ENCODE assay signal across 1 cellular context in the genomic region with DNA sequence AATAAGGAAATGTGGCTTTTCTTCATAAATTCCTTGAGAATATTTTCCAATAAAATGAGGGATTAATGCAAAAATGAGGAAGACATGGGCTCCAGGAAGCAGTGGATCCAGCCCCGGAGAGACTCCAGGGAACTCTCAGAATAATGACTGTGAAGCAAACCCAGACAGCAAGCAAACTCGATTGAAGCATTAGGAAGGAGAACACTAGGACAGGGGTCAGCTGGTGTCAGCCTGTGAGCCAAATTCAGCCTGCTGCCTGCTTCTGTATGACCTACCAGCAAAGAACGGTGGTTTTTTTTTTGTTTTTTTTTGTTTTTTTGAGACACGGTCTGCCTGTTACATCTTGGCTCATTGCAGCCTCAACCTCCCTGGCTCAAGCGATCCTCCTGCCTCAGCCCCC.
TF ChIP-seq lines count a peak whose summit lies in the region.

No MANE protein-coding gene starts in this region.

TF ChIP-seq in GM23338, 12 proteins besides CTCF, POLR2A, EP300 and RAD21 (continued from another document):
- TF ChIP-seq, protein P1, sequence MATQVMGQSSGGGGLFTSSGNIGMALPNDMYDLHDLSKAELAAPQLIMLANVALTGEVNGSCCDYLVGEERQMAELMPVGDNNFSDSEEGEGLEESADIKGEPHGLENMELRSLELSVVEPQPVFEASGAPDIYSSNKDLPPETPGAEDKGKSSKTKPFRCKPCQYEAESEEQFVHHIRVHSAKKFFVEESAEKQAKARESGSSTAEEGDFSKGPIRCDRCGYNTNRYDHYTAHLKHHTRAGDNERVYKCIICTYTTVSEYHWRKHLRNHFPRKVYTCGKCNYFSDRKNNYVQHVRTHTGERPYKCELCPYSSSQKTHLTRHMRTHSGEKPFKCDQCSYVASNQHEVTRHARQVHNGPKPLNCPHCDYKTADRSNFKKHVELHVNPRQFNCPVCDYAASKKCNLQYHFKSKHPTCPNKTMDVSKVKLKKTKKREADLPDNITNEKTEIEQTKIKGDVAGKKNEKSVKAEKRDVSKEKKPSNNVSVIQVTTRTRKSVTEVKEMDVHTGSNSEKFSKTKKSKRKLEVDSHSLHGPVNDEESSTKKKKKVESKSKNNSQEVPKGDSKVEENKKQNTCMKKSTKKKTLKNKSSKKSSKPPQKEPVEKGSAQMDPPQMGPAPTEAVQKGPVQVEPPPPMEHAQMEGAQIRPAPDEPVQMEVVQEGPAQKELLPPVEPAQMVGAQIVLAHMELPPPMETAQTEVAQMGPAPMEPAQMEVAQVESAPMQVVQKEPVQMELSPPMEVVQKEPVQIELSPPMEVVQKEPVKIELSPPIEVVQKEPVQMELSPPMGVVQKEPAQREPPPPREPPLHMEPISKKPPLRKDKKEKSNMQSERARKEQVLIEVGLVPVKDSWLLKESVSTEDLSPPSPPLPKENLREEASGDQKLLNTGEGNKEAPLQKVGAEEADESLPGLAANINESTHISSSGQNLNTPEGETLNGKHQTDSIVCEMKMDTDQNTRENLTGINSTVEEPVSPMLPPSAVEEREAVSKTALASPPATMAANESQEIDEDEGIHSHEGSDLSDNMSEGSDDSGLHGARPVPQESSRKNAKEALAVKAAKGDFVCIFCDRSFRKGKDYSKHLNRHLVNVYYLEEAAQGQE (IDR thresholded peaks at IDR 0.05; ENCODE audit: unreplicated experiment) = no peak
- TF ChIP-seq, protein P2, sequence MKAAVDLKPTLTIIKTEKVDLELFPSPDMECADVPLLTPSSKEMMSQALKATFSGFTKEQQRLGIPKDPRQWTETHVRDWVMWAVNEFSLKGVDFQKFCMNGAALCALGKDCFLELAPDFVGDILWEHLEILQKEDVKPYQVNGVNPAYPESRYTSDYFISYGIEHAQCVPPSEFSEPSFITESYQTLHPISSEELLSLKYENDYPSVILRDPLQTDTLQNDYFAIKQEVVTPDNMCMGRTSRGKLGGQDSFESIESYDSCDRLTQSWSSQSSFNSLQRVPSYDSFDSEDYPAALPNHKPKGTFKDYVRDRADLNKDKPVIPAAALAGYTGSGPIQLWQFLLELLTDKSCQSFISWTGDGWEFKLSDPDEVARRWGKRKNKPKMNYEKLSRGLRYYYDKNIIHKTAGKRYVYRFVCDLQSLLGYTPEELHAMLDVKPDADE (IDR thresholded peaks at IDR 0.05) = no peak
- TF ChIP-seq NANOG (IDR thresholded peaks at IDR 0.05; ENCODE audit: borderline replicate concordance) (no peak), EZH2phosphoT487 (IDR thresholded peaks at IDR 0.05; ENCODE audit: unreplicated experiment) (no peak), EZH2 (IDR thresholded peaks at IDR 0.05; ENCODE audit: low read depth, unreplicated experiment) (no peak), CREB1 (CRISPR knock-in tag; IDR thresholded peaks at IDR 0.05; ENCODE audit: low read depth) (no peak), JUNB (IDR thresholded peaks at IDR 0.05; ENCODE audit: unreplicated experiment) (no peak), STAT1 (IDR thresholded peaks at IDR 0.05; ENCODE audit: unreplicated experiment) (no peak), POLR2AphosphoS5 (IDR thresholded peaks at IDR 0.05; ENCODE audit: low read depth) (no peak)
- TF ChIP-seq, protein P3, sequence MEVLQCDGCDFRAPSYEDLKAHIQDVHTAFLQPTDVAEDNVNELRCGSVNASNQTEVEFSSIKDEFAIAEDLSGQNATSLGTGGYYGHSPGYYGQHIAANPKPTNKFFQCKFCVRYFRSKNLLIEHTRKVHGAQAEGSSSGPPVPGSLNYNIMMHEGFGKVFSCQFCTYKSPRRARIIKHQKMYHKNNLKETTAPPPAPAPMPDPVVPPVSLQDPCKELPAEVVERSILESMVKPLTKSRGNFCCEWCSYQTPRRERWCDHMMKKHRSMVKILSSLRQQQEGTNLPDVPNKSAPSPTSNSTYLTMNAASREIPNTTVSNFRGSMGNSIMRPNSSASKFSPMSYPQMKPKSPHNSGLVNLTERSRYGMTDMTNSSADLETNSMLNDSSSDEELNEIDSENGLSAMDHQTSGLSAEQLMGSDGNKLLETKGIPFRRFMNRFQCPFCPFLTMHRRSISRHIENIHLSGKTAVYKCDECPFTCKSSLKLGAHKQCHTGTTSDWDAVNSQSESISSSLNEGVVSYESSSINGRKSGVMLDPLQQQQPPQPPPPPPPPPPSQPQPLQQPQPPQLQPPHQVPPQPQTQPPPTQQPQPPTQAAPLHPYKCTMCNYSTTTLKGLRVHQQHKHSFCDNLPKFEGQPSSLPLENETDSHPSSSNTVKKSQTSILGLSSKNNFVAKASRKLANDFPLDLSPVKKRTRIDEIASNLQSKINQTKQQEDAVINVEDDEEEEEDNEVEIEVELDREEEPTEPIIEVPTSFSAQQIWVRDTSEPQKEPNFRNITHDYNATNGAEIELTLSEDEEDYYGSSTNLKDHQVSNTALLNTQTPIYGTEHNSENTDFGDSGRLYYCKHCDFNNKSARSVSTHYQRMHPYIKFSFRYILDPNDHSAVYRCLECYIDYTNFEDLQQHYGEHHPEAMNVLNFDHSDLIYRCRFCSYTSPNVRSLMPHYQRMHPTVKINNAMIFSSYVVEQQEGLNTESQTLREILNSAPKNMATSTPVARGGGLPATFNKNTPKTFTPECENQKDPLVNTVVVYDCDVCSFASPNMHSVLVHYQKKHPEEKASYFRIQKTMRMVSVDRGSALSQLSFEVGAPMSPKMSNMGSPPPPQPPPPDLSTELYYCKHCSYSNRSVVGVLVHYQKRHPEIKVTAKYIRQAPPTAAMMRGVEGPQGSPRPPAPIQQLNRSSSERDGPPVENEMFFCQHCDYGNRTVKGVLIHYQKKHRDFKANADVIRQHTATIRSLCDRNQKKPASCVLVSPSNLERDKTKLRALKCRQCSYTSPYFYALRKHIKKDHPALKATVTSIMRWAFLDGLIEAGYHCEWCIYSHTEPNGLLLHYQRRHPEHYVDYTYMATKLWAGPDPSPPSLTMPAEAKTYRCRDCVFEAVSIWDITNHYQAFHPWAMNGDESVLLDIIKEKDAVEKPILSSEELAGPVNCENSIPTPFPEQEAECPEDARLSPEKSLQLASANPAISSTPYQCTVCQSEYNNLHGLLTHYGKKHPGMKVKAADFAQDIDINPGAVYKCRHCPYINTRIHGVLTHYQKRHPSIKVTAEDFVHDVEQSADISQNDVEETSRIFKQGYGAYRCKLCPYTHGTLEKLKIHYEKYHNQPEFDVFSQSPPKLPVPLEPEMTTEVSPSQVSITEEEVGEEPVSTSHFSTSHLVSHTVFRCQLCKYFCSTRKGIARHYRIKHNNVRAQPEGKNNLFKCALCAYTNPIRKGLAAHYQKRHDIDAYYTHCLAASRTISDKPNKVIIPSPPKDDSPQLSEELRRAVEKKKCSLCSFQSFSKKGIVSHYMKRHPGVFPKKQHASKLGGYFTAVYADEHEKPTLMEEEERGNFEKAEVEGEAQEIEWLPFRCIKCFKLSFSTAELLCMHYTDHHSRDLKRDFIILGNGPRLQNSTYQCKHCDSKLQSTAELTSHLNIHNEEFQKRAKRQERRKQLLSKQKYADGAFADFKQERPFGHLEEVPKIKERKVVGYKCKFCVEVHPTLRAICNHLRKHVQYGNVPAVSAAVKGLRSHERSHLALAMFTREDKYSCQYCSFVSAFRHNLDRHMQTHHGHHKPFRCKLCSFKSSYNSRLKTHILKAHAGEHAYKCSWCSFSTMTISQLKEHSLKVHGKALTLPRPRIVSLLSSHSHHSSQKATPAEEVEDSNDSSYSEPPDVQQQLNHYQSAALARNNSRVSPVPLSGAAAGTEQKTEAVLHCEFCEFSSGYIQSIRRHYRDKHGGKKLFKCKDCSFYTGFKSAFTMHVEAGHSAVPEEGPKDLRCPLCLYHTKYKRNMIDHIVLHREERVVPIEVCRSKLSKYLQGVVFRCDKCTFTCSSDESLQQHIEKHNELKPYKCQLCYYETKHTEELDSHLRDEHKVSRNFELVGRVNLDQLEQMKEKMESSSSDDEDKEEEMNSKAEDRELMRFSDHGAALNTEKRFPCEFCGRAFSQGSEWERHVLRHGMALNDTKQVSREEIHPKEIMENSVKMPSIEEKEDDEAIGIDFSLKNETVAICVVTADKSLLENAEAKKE (CRISPR knock-in tag; IDR thresholded peaks at IDR 0.05) = no peak
